ENCODE assay signal across 24 cellular contexts in genomic region chr5:14366763-14367162, GRCh38.
DNase-seq lines count a peak whose midpoint lies in the region; ATAC-seq, FAIRE-seq and TF ChIP-seq lines count a peak whose summit lies in the region.
"Had no signal": no experiment of that assay in that cellular context is flagged by ENCODE, and none has a peak within 500 bp of the region (broad histone marks: within the 10 kb centered on the region; RNA-seq: fewer than 3 reads in every experiment).

No MANE protein-coding gene starts in this region.

- no peak for DNase-seq in activated CD4-positive, alpha-beta T cell treated with anti-CD3 and anti-CD28 coated beads, Interleukin-2, amount 10 ng/mL, durations not matched to agents 24 days and 14 days
- DNase-seq in activated CD4-positive, alpha-beta T cell treated with anti-CD3 and anti-CD28 coated beads for 48 hours = no peak
- DNase-seq in Right ventricle myocardium inferior (ENCODE audit: missing footprints) (peak; percentile 69), right atrium auricular region (ENCODE audit: low spot score) (no peak), cerebellar cortex (ENCODE audit: low spot score) (peak; percentile 41), immature natural killer cell (no peak), pancreas (no peak)
- DNase-seq: 8988T, Caco-2, DMS 273 treated with DMSO at 0.1 percent for 48 hours, DND-41, H7, Kasumi-1, NCI-H1417, NCI-H1694 treated with DMSO at 0.1 percent for 48 hours, NCI-H2081 treated with DMSO at 0.1 percent for 48 hours, NCI-H2171 treated with DMSO at 0.1 percent for 48 hours, NCI-H524 treated with DMSO at 0.1 percent for 48 hours, NCI-H82, Peyer's patch had no signal

- H3K27me3 Mint-ChIP-seq in activated CD4-positive, alpha-beta T cell treated with anti-CD3 and anti-CD28 coated beads, Interleukin-2, amount 10 ng/mL, durations not matched to agents 24 days and 14 days = no peaks in the 10 kb centered on the region
- H3K27me3 Mint-ChIP-seq in immature natural killer cell (ENCODE audit: low read depth in 3 of 3) = peaks cover 0 to 7% (median 3%) of the 10 kb centered on the region in 3 donors

- H3K36me3 Mint-ChIP-seq in activated CD4-positive, alpha-beta T cell treated with anti-CD3 and anti-CD28 coated beads, Interleukin-2, amount 10 ng/mL, durations not matched to agents 24 days and 14 days (ENCODE audit: low read depth) = no peaks in the 10 kb centered on the region
- H3K36me3 Mint-ChIP-seq in immature natural killer cell = peaks cover 0 to 28% (median 24%) of the 10 kb centered on the region in 3 donors
- H3K36me3 Mint-ChIP-seq: CD4-positive, alpha-beta memory T cell had no signal

- H3K27me3 ChIP-seq in right atrium auricular region (no peaks in the 10 kb centered on the region), pancreas (no peaks in the 10 kb centered on the region)
- H3K27me3 ChIP-seq: BLaER1 treated with 17β-estradiol and CSF1 and Interleukin-3, amounts not matched to agents 10 nM and 100 nM; Peyer's patch had no signal

- TF ChIP-seq CTCF in right atrium auricular region (IDR thresholded peaks at IDR 0.05) (no peak), pancreas (IDR thresholded peaks at IDR 0.05) (no peak)

- H3K4me3 ChIP-seq in right atrium auricular region (no peak overlapping the region), pancreas (no peak overlapping the region)
- H3K4me3 ChIP-seq: BLaER1 treated with 17β-estradiol and CSF1 and Interleukin-3, amounts not matched to agents 10 nM and 100 nM; GM12878; Peyer's patch had no signal

- H3K36me3 ChIP-seq in right atrium auricular region (peaks cover 78% of the 10 kb centered on the region), pancreas (peaks cover 0 to 43% (median 24%) of the 10 kb centered on the region in 3 donors)

- no peaks in the 10 kb centered on the region for H3K9me3 Mint-ChIP-seq in activated CD4-positive, alpha-beta T cell treated with anti-CD3 and anti-CD28 coated beads, Interleukin-2, amount 10 ng/mL, durations not matched to agents 24 days and 14 days
- H3K9me3 Mint-ChIP-seq in immature natural killer cell = no peaks in the 10 kb centered on the region

- no peaks in the 10 kb centered on the region for H3K4me1 ChIP-seq in right atrium auricular region
- H3K4me1 ChIP-seq in pancreas = no peaks in the 10 kb centered on the region
- H3K4me1 ChIP-seq: Caco-2, Peyer's patch had no signal

- peaks cover 44% of the 10 kb centered on the region for H3K4me1 Mint-ChIP-seq in activated CD4-positive, alpha-beta T cell treated with anti-CD3 and anti-CD28 coated beads, Interleukin-2, amount 10 ng/mL, durations not matched to agents 24 days and 14 days
- peaks cover 53 to 72% of the 10 kb centered on the region in 2 donors for H3K4me1 Mint-ChIP-seq in immature natural killer cell

- H3K9me3 ChIP-seq in right atrium auricular region = no peaks in the 10 kb centered on the region
- no peaks in the 10 kb centered on the region for H3K9me3 ChIP-seq in pancreas
- H3K9me3 ChIP-seq: BLaER1 treated with 17β-estradiol and CSF1 and Interleukin-3, amounts not matched to agents 10 nM and 100 nM; Caco-2; Peyer's patch had no signal

- H3K27ac Mint-ChIP-seq in activated CD4-positive, alpha-beta T cell treated with anti-CD3 and anti-CD28 coated beads, Interleukin-2, amount 10 ng/mL, durations not matched to agents 24 days and 14 days = peak overlapping the region; percentile 51
- H3K27ac Mint-ChIP-seq in immature natural killer cell = no peak overlapping the region

- 85 to 89% methylated on average over 10 of the region's 10 CpGs for WGBS in pancreas, 2 donors

- intact Hi-C loops in activated CD4-positive, alpha-beta T cell treated with anti-CD3 and anti-CD28 coated beads, Interleukin-2, amount 10 ng/mL, durations not matched to agents 24 days and 14 days (cut with micrococcal nuclease) = loop anchor here (5.0 to 10.0 kb wide), 2 partner anchors 216 to 382 kb away; partner anchors contain the start of gene OTULINL
- intact Hi-C loops in Right ventricle myocardium inferior (cut with DNase I) (no loop called here), pancreas (cut with DNase I) (no loop called here)

- ATAC-seq in Right ventricle myocardium inferior (peak; percentile 67), pancreas (no peak), HG03280 (IDR thresholded peaks at IDR 0.05; ENCODE audit: unreplicated experiment) (no peak)

- peak overlapping the region; percentile 59 for H3K4me3 Mint-ChIP-seq in activated CD4-positive, alpha-beta T cell treated with anti-CD3 and anti-CD28 coated beads, Interleukin-2, amount 10 ng/mL, durations not matched to agents 24 days and 14 days
- peak overlapping the region in 4 of 5 donors; percentile 5 to 76 (median 60) for H3K4me3 Mint-ChIP-seq in immature natural killer cell

- FAIRE-seq in pancreas (lab: Jason Lieb, UNC) = no peak
- FAIRE-seq: GM12878 had no signal

- no peak overlapping the region for H3K27ac ChIP-seq in right atrium auricular region
- H3K27ac ChIP-seq in pancreas = no peak overlapping the region
- H3K27ac ChIP-seq: BLaER1 treated with 17β-estradiol and CSF1 and Interleukin-3, amounts not matched to agents 10 nM and 100 nM; Peyer's patch had no signal

Comparison
In these comparisons a context has a peak if more than half of its experiments do, and no peak if none do; other contexts are left out.
1. DNase-seq: peak in Right ventricle myocardium inferior (single experiment) and cerebellar cortex (single experiment); none in activated CD4-positive, alpha-beta T cell treated with anti-CD3 and anti-CD28 coated beads, Interleukin-2, amount 10 ng/mL, durations not matched to agents 24 days and 14 days (single experiment), activated CD4-positive, alpha-beta T cell treated with anti-CD3 and anti-CD28 coated beads for 48 hours (single experiment), right atrium auricular region (single experiment), immature natural killer cell (0 of 3) and pancreas (0 of 6).